8 cellular contexts compared by ENCODE assay signal in genomic region chr16:89720520-89720858, GRCh38. TPM values are rescaled to one million over a fixed set of nuclear protein-coding genes. Genes with fewer than 3 reads are reported as not detected.
A peak's percentile ranks its signal among the peaks of the same experiment; 100 is the strongest.
DNase-seq lines count a peak whose midpoint lies in the region; ATAC-seq, FAIRE-seq and TF ChIP-seq lines count a peak whose summit lies in the region.

No MANE protein-coding gene starts in this region.

- in situ Hi-C loops in HepG2 (cut with HindIII; ENCODE audit: extremely low pct_ligation_motif_present, low pct_unique_long_range_greater_than_20kb) = no loop called here

- peak overlapping the region; percentile 91 for H3K4me2 ChIP-seq in DOHH2 (ENCODE audit: low read length)
- peak overlapping the region; percentile 88 for H3K4me2 ChIP-seq in KMS-11
- peak overlapping the region; percentile 95 for H3K4me2 ChIP-seq in HepG2 (ENCODE audit: low read depth, low read length)

- POLR2A ChIA-PET in HepG2 (lab: Yijun Ruan, JAX) = interaction anchor here (0.6 to 3.1 kb wide), 10 partner anchors 10 to 202 kb away, joined by 3 to 12 read pairs (median 4); partner anchors contain the start of genes SPATA2L and TCF25

- H3K9me2 ChIP-seq in DOHH2 (replicated peaks; ENCODE audit: control insufficient read depth, low read length) = no peaks in the 10 kb centered on the region

- ATAC-seq in GM21526 (IDR thresholded peaks at IDR 0.05; ENCODE audit: low FRiP score, unreplicated experiment) = peak; percentile 29
- ATAC-seq in central memory CD8-positive, alpha-beta T cell (replicated peaks; ENCODE audit: extremely low read depth, poor library complexity, severe bottlenecking) = no peak
- peak; percentile 61 for ATAC-seq in HepG2

- no peak for DNase-seq in central memory CD8-positive, alpha-beta T cell (ENCODE audit: low spot score in 2 of 2)
- DNase-seq in HepG2 (ENCODE audit: low spot score) (peak; percentile 66), tibial artery (no peak), medulla oblongata (ENCODE audit: extremely low spot score) (no peak)
- no peak for DNase-seq in activated CD4-positive, CD25-positive, alpha-beta regulatory T cell (lab: John Stamatoyannopoulos, UW)

- H3K4me1 ChIP-seq in DOHH2 (ENCODE audit: control insufficient read depth, low read length) = peaks cover 17% of the 10 kb centered on the region
- peaks cover 31% of the 10 kb centered on the region for H3K4me1 ChIP-seq in KMS-11 (ENCODE audit: low read depth, poor library complexity, severe bottlenecking)
- H3K4me1 ChIP-seq in HepG2 (ENCODE audit: insufficient read depth, low read length) = peaks cover 39% of the 10 kb centered on the region
- peaks cover 9 to 35% (median 30%) of the 10 kb centered on the region in 4 donors for H3K4me1 ChIP-seq in tibial artery

- H3K79me2 ChIP-seq in DOHH2 (ENCODE audit: control insufficient read depth, low read length) (peaks cover 14% of the 10 kb centered on the region), KMS-11 (ENCODE audit: insufficient read depth, low read depth) (peaks cover 27% of the 10 kb centered on the region), HepG2 (ENCODE audit: insufficient read depth, low read length) (peaks cover 18% of the 10 kb centered on the region)

- peaks cover 49% of the 10 kb centered on the region for H3K4me1 Mint-ChIP-seq in central memory CD8-positive, alpha-beta T cell

- intact Hi-C loops in HepG2 (cut with micrococcal nuclease; ENCODE audit: unreplicated experiment) = no loop called here
- intact Hi-C loops in tibial artery (cut with DNase I; ENCODE audit: low total_unique reads) = no loop called here

- H3K27ac ChIP-seq in DOHH2 (ENCODE audit: low read depth, low read length) (no peak overlapping the region), KMS-11 (peak overlapping the region; percentile 75), HepG2 (ENCODE audit: extremely low read length, insufficient read depth, low read length) (peak overlapping the region; percentile 97), tibial artery (peak overlapping the region; percentile 98 to 99)

- peak overlapping the region; percentile 97 for H3K27ac Mint-ChIP-seq in central memory CD8-positive, alpha-beta T cell (ENCODE audit: low read depth)

- TF ChIP-seq CTCF in DOHH2 (IDR thresholded peaks at IDR 0.05; ENCODE audit: low read depth, low read length, poor library complexity, severe bottlenecking) = no peak
- no peak for TF ChIP-seq CTCF in KMS-11 (conservative IDR thresholded peaks at IDR 0.05; ENCODE audit: low read depth, low read length)
- TF ChIP-seq CTCF in HepG2 (CRISPR knock-in tag; IDR thresholded peaks at IDR 0.05) = no peak
- no peak for TF ChIP-seq CTCF in tibial artery (IDR thresholded peaks at IDR 0.05)

- H3K27me3 Mint-ChIP-seq in central memory CD8-positive, alpha-beta T cell = no peaks in the 10 kb centered on the region

- H3K36me3 Mint-ChIP-seq in central memory CD8-positive, alpha-beta T cell (ENCODE audit: insufficient read depth) = peaks cover 47% of the 10 kb centered on the region

- H3K9me3 Mint-ChIP-seq in central memory CD8-positive, alpha-beta T cell = no peaks in the 10 kb centered on the region

- H3K9me3 ChIP-seq in DOHH2 (ENCODE audit: control insufficient read depth, insufficient read depth, low read length) = no peaks in the 10 kb centered on the region
- no peaks in the 10 kb centered on the region for H3K9me3 ChIP-seq in HepG2 (ENCODE audit: low read length)
- H3K9me3 ChIP-seq in tibial artery = no peaks in the 10 kb centered on the region

- BruUV-seq in HepG2 (replicated peaks; lab: Mats Ljungman, UMichigan) = no TSS peak

- H3K9ac ChIP-seq in KMS-11 (peak overlapping the region; percentile 71), HepG2 (ENCODE audit: insufficient read depth, low read depth, low read length) (peak overlapping the region; percentile 97)

- H4K20me1 ChIP-seq in DOHH2 (ENCODE audit: control insufficient read depth, insufficient read depth, low read depth, low read length) = peaks cover 16% of the 10 kb centered on the region
- H4K20me1 ChIP-seq in KMS-11 (ENCODE audit: insufficient read depth) = no peaks in the 10 kb centered on the region
- H4K20me1 ChIP-seq in HepG2 (ENCODE audit: insufficient read depth, low read length) = peaks cover 6% of the 10 kb centered on the region; the same call in 1 of the 2 replicates

- peak overlapping the region; percentile 83 for H3K4me3 ChIP-seq in DOHH2 (ENCODE audit: low read length)
- no peak overlapping the region for H3K4me3 ChIP-seq in KMS-11 (IDR thresholded peaks at IDR 0.05; ENCODE audit: insufficient read depth, low read depth, low read length)
- peak overlapping the region; percentile 72 to 89 (median 82) for H3K4me3 ChIP-seq in HepG2 (replicated peaks in 1 of 3; ENCODE audit: insufficient read depth in 1 of 3, low read depth in 2 of 3, low read length in 3 of 3)
- H3K4me3 ChIP-seq in tibial artery = peak overlapping the region; percentile 89 to 99

- H2AFZ ChIP-seq in KMS-11 (ENCODE audit: low read depth) = no peak overlapping the region
- no peak overlapping the region for H2AFZ ChIP-seq in HepG2 (ENCODE audit: low read length)

- no peak for TF ChIP-seq POLR2A in HepG2 (IDR thresholded peaks at IDR 0.05; ENCODE audit: insufficient read depth in 1 of 2, low read depth in 2 of 2, low read length in 2 of 2)

- H3K36me3 ChIP-seq in DOHH2 (ENCODE audit: control insufficient read depth, low read length) = peaks cover 30% of the 10 kb centered on the region
- H3K36me3 ChIP-seq in KMS-11 (ENCODE audit: insufficient read depth) = no peaks in the 10 kb centered on the region
- H3K36me3 ChIP-seq in HepG2 (replicated peaks in 1 of 2; ENCODE audit: control insufficient read depth in 1 of 2, insufficient read depth in 2 of 2, low read length in 2 of 2) = peaks cover 11 to 22% of the 10 kb centered on the region in 2 experiments
- H3K36me3 ChIP-seq in tibial artery = peaks cover 10 to 37% (median 22%) of the 10 kb centered on the region in 3 donors

- 4% methylated on average over 4 of the region's 39 CpGs for WGBS in HepG2 (ENCODE audit: low lambda C conversion rate)

- CTCF ChIA-PET in HepG2 (lab: Yijun Ruan, JAX; ENCODE audit: low intra/inter-chr PET ratio, low total read pairs) = no interaction called here

- TF ChIP-seq RAD21 in HepG2 (CRISPR knock-in tag; IDR thresholded peaks at IDR 0.05) = no peak

- no peak for FAIRE-seq in HepG2 (lab: Jason Lieb, UNC)

- peak overlapping the region; percentile 93 for H3K4me3 Mint-ChIP-seq in central memory CD8-positive, alpha-beta T cell

- H3K27me3 ChIP-seq in DOHH2 (ENCODE audit: control insufficient read depth, low read length) = peaks cover 7% of the 10 kb centered on the region
- no peaks in the 10 kb centered on the region for H3K27me3 ChIP-seq in KMS-11 (ENCODE audit: insufficient read depth, low read depth)
- no peaks in the 10 kb centered on the region; a peak in 1 of 5 replicates for H3K27me3 ChIP-seq in HepG2 (ENCODE audit: control insufficient read depth in 1 of 2, insufficient read depth in 2 of 2, low read length in 2 of 2)
- H3K27me3 ChIP-seq in tibial artery = peaks cover 0 to 2% of the 10 kb centered on the region in 2 donors

- peaks cover 10% of the 10 kb centered on the region for H3F3A ChIP-seq in DOHH2 (ENCODE audit: control insufficient read depth, insufficient read depth)

- TF ChIP-seq EP300 in HepG2 (IDR thresholded peaks at IDR 0.05; ENCODE audit: low read depth in 2 of 2, low read length in 2 of 2) (no peak), HepG2 (CRISPR knock-in tag; IDR thresholded peaks at IDR 0.05; ENCODE audit: borderline replicate concordance) (no peak)

RNA-seq across cellular contexts. Expression of gene VPS9D1, which starts 0.2 kb away (rescaled TPM):
- total RNA-seq in HepG2 (2016; rRNA removed; fragmentation: Illumina TruSeq; extraction: Trizol) = 3.8 and 10.1 TPM in 2 replicates
- total RNA-seq in HepG2 (2016; cell fraction: cytosol; rRNA removed; fragmentation: Illumina TruSeq; extraction: Trizol; ENCODE audit: low read depth) = 2.4 and 3.2 TPM in 2 replicates
- total RNA-seq in HepG2 (2016; cell fraction: insoluble cytoplasmic fraction; rRNA removed; fragmentation: Illumina TruSeq; extraction: Trizol) = 4.2 and 9.2 TPM in 2 replicates
- total RNA-seq in HepG2 (2016; cell fraction: membrane; rRNA removed; fragmentation: Illumina TruSeq; extraction: Trizol) = 5.2 and 6.8 TPM in 2 replicates
- total RNA-seq in HepG2 (2016; cell fraction: nucleus; rRNA removed; fragmentation: Illumina TruSeq; extraction: Trizol) = 13.1 and 15.5 TPM in 2 replicates
- 13.2 and 18.6 TPM in 2 replicates for polyA plus RNA-seq in HepG2 (2011; rRNA removed)
- polyA plus RNA-seq in HepG2 (2011; cell fraction: cytosol; rRNA removed) = 4.5 and 5.7 TPM in 2 replicates
- 111 and 130 TPM in 2 replicates for polyA plus RNA-seq in HepG2 (2011; cell fraction: nucleus; rRNA removed)
- polyA plus RNA-seq in HepG2 (2012) = 7.5 and 10.0 TPM in 2 replicates
- polyA plus RNA-seq in HepG2 (2016; cell fraction: cytosol; fragmentation: Illumina TruSeq; extraction: Trizol; ENCODE audit: low read depth) = 2.5 and 3.3 TPM in 2 replicates
- 4.6 and 6.5 TPM in 2 replicates for polyA plus RNA-seq in HepG2 (2016; cell fraction: insoluble cytoplasmic fraction; fragmentation: Illumina TruSeq; extraction: Trizol; ENCODE audit: low read depth)
- 5.7 and 6.3 TPM in 2 replicates for polyA plus RNA-seq in HepG2 (2016; cell fraction: membrane; fragmentation: Illumina TruSeq; extraction: Trizol; ENCODE audit: low read depth)
- polyA plus RNA-seq in HepG2 (2016; cell fraction: nucleus; fragmentation: Illumina TruSeq; extraction: Trizol; ENCODE audit: insufficient read depth, low read depth) = 51.9 and 55.4 TPM in 2 replicates
- 4.4 and 8.1 TPM in 2 replicates for polyA minus RNA-seq in HepG2 (2011; rRNA and poly(A)+ RNA removed; ENCODE audit: low replicate concordance)
- polyA minus RNA-seq in HepG2 (2011; cell fraction: cytosol; rRNA and poly(A)+ RNA removed) = 2.2 and 5.0 TPM in 2 replicates
- polyA minus RNA-seq in HepG2 (2011; cell fraction: nucleus; rRNA and poly(A)+ RNA removed) = 6.8 and 7.5 TPM in 2 replicates

RNA-seq across cellular contexts. Expression of gene ZNF276, which starts 0.8 kb away (rescaled TPM):
- 6.8 and 17.7 TPM in 2 replicates for total RNA-seq in HepG2 (2016; rRNA removed; fragmentation: Illumina TruSeq; extraction: Trizol)
- total RNA-seq in HepG2 (2016; cell fraction: cytosol; rRNA removed; fragmentation: Illumina TruSeq; extraction: Trizol; ENCODE audit: low read depth) = 4.4 and 4.7 TPM in 2 replicates
- 4.5 and 15.9 TPM in 2 replicates for total RNA-seq in HepG2 (2016; cell fraction: insoluble cytoplasmic fraction; rRNA removed; fragmentation: Illumina TruSeq; extraction: Trizol)
- 5.4 and 8.2 TPM in 2 replicates for total RNA-seq in HepG2 (2016; cell fraction: membrane; rRNA removed; fragmentation: Illumina TruSeq; extraction: Trizol)
- 22.3 and 26.8 TPM in 2 replicates for total RNA-seq in HepG2 (2016; cell fraction: nucleus; rRNA removed; fragmentation: Illumina TruSeq; extraction: Trizol)
- polyA plus RNA-seq in HepG2 (2011; rRNA removed) = 18.0 and 24.3 TPM in 2 replicates
- polyA plus RNA-seq in HepG2 (2011; cell fraction: cytosol; rRNA removed) = 8.0 and 12.2 TPM in 2 replicates
- 148 and 167 TPM in 2 replicates for polyA plus RNA-seq in HepG2 (2011; cell fraction: nucleus; rRNA removed)
- polyA plus RNA-seq in HepG2 (2012) = 16.1 and 20.0 TPM in 2 replicates
- polyA plus RNA-seq in HepG2 (2016; cell fraction: cytosol; fragmentation: Illumina TruSeq; extraction: Trizol; ENCODE audit: low read depth) = 2.3 and 3.4 TPM in 2 replicates
- 7.0 and 9.8 TPM in 2 replicates for polyA plus RNA-seq in HepG2 (2016; cell fraction: insoluble cytoplasmic fraction; fragmentation: Illumina TruSeq; extraction: Trizol; ENCODE audit: low read depth)
- 4.7 and 8.3 TPM in 2 replicates for polyA plus RNA-seq in HepG2 (2016; cell fraction: membrane; fragmentation: Illumina TruSeq; extraction: Trizol; ENCODE audit: low read depth)
- polyA plus RNA-seq in HepG2 (2016; cell fraction: nucleus; fragmentation: Illumina TruSeq; extraction: Trizol; ENCODE audit: insufficient read depth, low read depth) = 66.1 and 72.8 TPM in 2 replicates
- 14.5 and 22.1 TPM in 2 replicates for polyA minus RNA-seq in HepG2 (2011; rRNA and poly(A)+ RNA removed; ENCODE audit: low replicate concordance)
- 4.0 and 6.3 TPM in 2 replicates for polyA minus RNA-seq in HepG2 (2011; cell fraction: cytosol; rRNA and poly(A)+ RNA removed)
- polyA minus RNA-seq in HepG2 (2011; cell fraction: nucleus; rRNA and poly(A)+ RNA removed) = 27.8 and 28.5 TPM in 2 replicates

RNA-seq across cellular contexts. Expression of gene SPATA2L, which starts 19.0 kb away (rescaled TPM):
- 17.0 and 20.7 TPM in 2 replicates for total RNA-seq in HepG2 (2016; rRNA removed; fragmentation: Illumina TruSeq; extraction: Trizol)
- total RNA-seq in HepG2 (2016; cell fraction: cytosol; rRNA removed; fragmentation: Illumina TruSeq; extraction: Trizol; ENCODE audit: low read depth) = 5.1 and 5.8 TPM in 2 replicates
- 16.3 and 20.7 TPM in 2 replicates for total RNA-seq in HepG2 (2016; cell fraction: insoluble cytoplasmic fraction; rRNA removed; fragmentation: Illumina TruSeq; extraction: Trizol)
- 12.5 and 13.4 TPM in 2 replicates for total RNA-seq in HepG2 (2016; cell fraction: membrane; rRNA removed; fragmentation: Illumina TruSeq; extraction: Trizol)
- 9.5 and 13.5 TPM in 2 replicates for total RNA-seq in HepG2 (2016; cell fraction: nucleus; rRNA removed; fragmentation: Illumina TruSeq; extraction: Trizol)
- polyA plus RNA-seq in HepG2 (2011; rRNA removed) = 9.1 and 11.8 TPM in 2 replicates
- 13.4 and 23.3 TPM in 2 replicates for polyA plus RNA-seq in HepG2 (2011; cell fraction: cytosol; rRNA removed)
- 26.3 and 28.3 TPM in 2 replicates for polyA plus RNA-seq in HepG2 (2011; cell fraction: nucleus; rRNA removed)
- 6.8 and 12.5 TPM in 2 replicates for polyA plus RNA-seq in HepG2 (2012)
- 3.0 and 3.1 TPM in 2 replicates for polyA plus RNA-seq in HepG2 (2016; cell fraction: cytosol; fragmentation: Illumina TruSeq; extraction: Trizol; ENCODE audit: low read depth)
- 13.3 and 14.0 TPM in 2 replicates for polyA plus RNA-seq in HepG2 (2016; cell fraction: insoluble cytoplasmic fraction; fragmentation: Illumina TruSeq; extraction: Trizol; ENCODE audit: low read depth)
- polyA plus RNA-seq in HepG2 (2016; cell fraction: membrane; fragmentation: Illumina TruSeq; extraction: Trizol; ENCODE audit: low read depth) = 5.3 and 7.7 TPM in 2 replicates
- polyA plus RNA-seq in HepG2 (2016; cell fraction: nucleus; fragmentation: Illumina TruSeq; extraction: Trizol; ENCODE audit: insufficient read depth, low read depth) = 14.9 and 15.5 TPM in 2 replicates
- 3.5 and 31.4 TPM in 2 replicates for polyA minus RNA-seq in HepG2 (2011; rRNA and poly(A)+ RNA removed; ENCODE audit: low replicate concordance)
- polyA minus RNA-seq in HepG2 (2011; cell fraction: cytosol; rRNA and poly(A)+ RNA removed) = 16.7 and 20.7 TPM in 2 replicates
- polyA minus RNA-seq in HepG2 (2011; cell fraction: nucleus; rRNA and poly(A)+ RNA removed) = 8.8 and 8.9 TPM in 2 replicates

RNA-seq across cellular contexts. Expression of gene CDK10, which starts 34.0 kb away (rescaled TPM):
- 1.2 and 2.5 TPM in 2 replicates for total RNA-seq in HepG2 (2016; rRNA removed; fragmentation: Illumina TruSeq; extraction: Trizol)
- total RNA-seq in HepG2 (2016; cell fraction: cytosol; rRNA removed; fragmentation: Illumina TruSeq; extraction: Trizol; ENCODE audit: low read depth) = 4.2 and 5.8 TPM in 2 replicates
- 1.4 and 2.6 TPM in 2 replicates for total RNA-seq in HepG2 (2016; cell fraction: insoluble cytoplasmic fraction; rRNA removed; fragmentation: Illumina TruSeq; extraction: Trizol)
- total RNA-seq in HepG2 (2016; cell fraction: membrane; rRNA removed; fragmentation: Illumina TruSeq; extraction: Trizol) = 3.5 TPM in 2 replicates
- 2.4 and 3.5 TPM in 2 replicates for total RNA-seq in HepG2 (2016; cell fraction: nucleus; rRNA removed; fragmentation: Illumina TruSeq; extraction: Trizol)
- polyA plus RNA-seq in HepG2 (2011; rRNA removed) = 3.9 and 4.3 TPM in 2 replicates
- 1.5 and 2.1 TPM in 2 replicates for polyA plus RNA-seq in HepG2 (2011; cell fraction: cytosol; rRNA removed)
- polyA plus RNA-seq in HepG2 (2011; cell fraction: nucleus; rRNA removed) = 28.1 and 29.8 TPM in 2 replicates
- 2.7 and 6.1 TPM in 2 replicates for polyA plus RNA-seq in HepG2 (2012)
- 1.1 TPM in 2 replicates for polyA plus RNA-seq in HepG2 (2016; cell fraction: cytosol; fragmentation: Illumina TruSeq; extraction: Trizol; ENCODE audit: low read depth)
- polyA plus RNA-seq in HepG2 (2016; cell fraction: insoluble cytoplasmic fraction; fragmentation: Illumina TruSeq; extraction: Trizol; ENCODE audit: low read depth) = 1.1 and 1.2 TPM in 2 replicates
- 1.0 and 1.2 TPM in 2 replicates for polyA plus RNA-seq in HepG2 (2016; cell fraction: membrane; fragmentation: Illumina TruSeq; extraction: Trizol; ENCODE audit: low read depth)
- 11.0 and 12.6 TPM in 2 replicates for polyA plus RNA-seq in HepG2 (2016; cell fraction: nucleus; fragmentation: Illumina TruSeq; extraction: Trizol; ENCODE audit: insufficient read depth, low read depth)
- 2.9 and 43.1 TPM in 2 replicates for polyA minus RNA-seq in HepG2 (2011; rRNA and poly(A)+ RNA removed; ENCODE audit: low replicate concordance)
- 1.6 and 2.8 TPM in 2 replicates for polyA minus RNA-seq in HepG2 (2011; cell fraction: cytosol; rRNA and poly(A)+ RNA removed)
- 4.5 and 5.8 TPM in 2 replicates for polyA minus RNA-seq in HepG2 (2011; cell fraction: nucleus; rRNA and poly(A)+ RNA removed)
